ENCODE assay signal across 8 cellular contexts in genomic region chr5:170597109-170597741, GRCh38.
DNase-seq lines count a peak whose midpoint lies in the region; ATAC-seq and TF ChIP-seq lines count a peak whose summit lies in the region.

No MANE protein-coding gene starts in this region.

- peaks cover 18% of the 10 kb centered on the region for H3K4me1 Mint-ChIP-seq in activated naive CD4-positive, alpha-beta T cell treated with anti-CD3 and anti-CD28 coated beads, Interleukin-2, amount 10 ng/mL, durations not matched to agents 7 days and 5 days
- no peaks in the 10 kb centered on the region for H3K4me1 Mint-ChIP-seq in WTC11

- DNase-seq in AG20443 (ENCODE audit: low spot score) (peak; percentile 88), midbrain (lab: John Stamatoyannopoulos, UW) (peak; percentile 14), NCI-H128 (lab: John Stamatoyannopoulos, UW; ENCODE audit: unreplicated experiment) (no peak), GM19240 (ENCODE audit: insufficient read length, low spot score) (no peak), WTC11 (ENCODE audit: low spot score) (no peak)
- peak; percentile 25 for DNase-seq in activated naive CD4-positive, alpha-beta T cell treated with anti-CD3 and anti-CD28 coated beads, Interleukin-2, amount 10 ng/mL, durations not matched to agents 7 days and 5 days

- H3K36me3 Mint-ChIP-seq in activated naive CD4-positive, alpha-beta T cell treated with anti-CD3 and anti-CD28 coated beads, Interleukin-2, amount 10 ng/mL, durations not matched to agents 7 days and 5 days: no peaks in the 10 kb centered on the region
- H3K36me3 Mint-ChIP-seq in WTC11: no peaks in the 10 kb centered on the region

- CTCF ChIA-PET in activated naive CD4-positive, alpha-beta T cell treated with anti-CD3 and anti-CD28 coated beads, Interleukin-2, amount 10 ng/mL, durations not matched to agents 7 days and 5 days (lab: Charles Lee): interaction anchor here (1.2 to 1.9 kb wide), 5 partner anchors 12 to 371 kb away, joined by 3 to 5 read pairs (median 4); no protein-coding TSS in a partner anchor
- CTCF ChIA-PET in WTC11 (lab: Charles Lee): interaction anchor here (1.1 to 3.0 kb wide), 7 partner anchors 28 to 162 kb away, joined by 3 to 13 read pairs (median 6); no protein-coding TSS in a partner anchor

- POLR2A ChIA-PET in WTC11 (lab: Charles Lee): no interaction called here

- TF ChIP-seq CTCF in WTC11 (IDR thresholded peaks at IDR 0.05): no peak

- peaks cover 55% of the 10 kb centered on the region for H3K27me3 Mint-ChIP-seq in activated naive CD4-positive, alpha-beta T cell treated with anti-CD3 and anti-CD28 coated beads, Interleukin-2, amount 10 ng/mL, durations not matched to agents 7 days and 5 days
- no peaks in the 10 kb centered on the region for H3K27me3 Mint-ChIP-seq in WTC11 (ENCODE audit: low read depth)

- H3K27ac Mint-ChIP-seq in activated naive CD4-positive, alpha-beta T cell treated with anti-CD3 and anti-CD28 coated beads, Interleukin-2, amount 10 ng/mL, durations not matched to agents 7 days and 5 days: no peak overlapping the region
- H3K27ac Mint-ChIP-seq in WTC11: no peak overlapping the region

- ATAC-seq in HG02759 (IDR thresholded peaks at IDR 0.05; ENCODE audit: unreplicated experiment) (peak; percentile 45), GM18907 (IDR thresholded peaks at IDR 0.05; ENCODE audit: unreplicated experiment) (no peak), WTC11 (no peak)

- H3K4me3 Mint-ChIP-seq in activated naive CD4-positive, alpha-beta T cell treated with anti-CD3 and anti-CD28 coated beads, Interleukin-2, amount 10 ng/mL, durations not matched to agents 7 days and 5 days: no peak overlapping the region
- no peak overlapping the region for H3K4me3 Mint-ChIP-seq in WTC11

- no peaks in the 10 kb centered on the region for H3K9me3 Mint-ChIP-seq in activated naive CD4-positive, alpha-beta T cell treated with anti-CD3 and anti-CD28 coated beads, Interleukin-2, amount 10 ng/mL, durations not matched to agents 7 days and 5 days
- H3K9me3 Mint-ChIP-seq in WTC11: no peaks in the 10 kb centered on the region

TF ChIP-seq in WTC11, 78 proteins besides CTCF, POLR2A, EP300 and RAD21:
- TF ChIP-seq ZNF121 (CRISPR knock-in tag; IDR thresholded peaks at IDR 0.05): no peak
- TF ChIP-seq ATF6 (CRISPR knock-in tag; IDR thresholded peaks at IDR 0.05): no peak
- TF ChIP-seq PRRX2 (CRISPR knock-in tag; IDR thresholded peaks at IDR 0.05): no peak
- TF ChIP-seq MAX (CRISPR knock-in tag; IDR thresholded peaks at IDR 0.05): no peak

Comparison
In these comparisons a context has a peak if more than half of its experiments do, and no peak if none do; other contexts are left out.
1. DNase-seq: peak in AG20443 (single experiment), activated naive CD4-positive, alpha-beta T cell treated with anti-CD3 and anti-CD28 coated beads, Interleukin-2, amount 10 ng/mL, durations not matched to agents 7 days and 5 days (single experiment) and midbrain (single experiment); none in NCI-H128 (single experiment), GM19240 (single experiment) and WTC11 (single experiment).